In genomic region chr11:120807414-120808150, GRCh38 we compare ENCODE assay signal across 1 cellular context.
TF ChIP-seq lines count a peak whose summit lies in the region.

No MANE protein-coding gene starts in this region.

TF ChIP-seq in HepG2, 621 proteins besides CTCF, POLR2A, EP300 and RAD21 (continued from another document):
- TF ChIP-seq ATF3 (CRISPR knock-in tag; IDR thresholded peaks at IDR 0.05) (peak; percentile 79), NFE2L2 (IDR thresholded peaks at IDR 0.05; ENCODE audit: low read length) (peak; percentile 98), MAFF (IDR thresholded peaks at IDR 0.05; ENCODE audit: low read depth, low read length) (peak; percentile 29; the same call in 1 of the 2 replicates), PCBP1 (IDR thresholded peaks at IDR 0.05; ENCODE audit: borderline replicate concordance, low read depth, low read length) (no peak), SPEN (CRISPR knock-in tag; IDR thresholded peaks at IDR 0.05; ENCODE audit: low read depth) (no peak), PHF20 (CRISPR knock-in tag; IDR thresholded peaks at IDR 0.05) (no peak), ZNF704 (CRISPR knock-in tag; IDR thresholded peaks at IDR 0.05; ENCODE audit: borderline replicate concordance) (no peak), HMGXB4 (CRISPR knock-in tag; IDR thresholded peaks at IDR 0.05; ENCODE audit: borderline replicate concordance in 1 of 2, low read depth in 1 of 2) (no peak), KLF15 (CRISPR knock-in tag; IDR thresholded peaks at IDR 0.05; ENCODE audit: borderline replicate concordance) (no peak), STAT6 (CRISPR knock-in tag; IDR thresholded peaks at IDR 0.05; ENCODE audit: borderline replicate concordance) (no peak), ETV6 (CRISPR knock-in tag; conservative IDR thresholded peaks at IDR 0.05) (no peak), SOX13 (IDR thresholded peaks at IDR 0.05) (no peak), SOX13 (CRISPR knock-in tag; conservative IDR thresholded peaks at IDR 0.05 in 1 of 2, IDR thresholded peaks at IDR 0.05 in 1 of 2) (peak in 1 of 2 experiments; percentile 30; a peak in 1 of 4 replicates), TRIM24 (CRISPR knock-in tag; IDR thresholded peaks at IDR 0.05) (no peak), ZBTB39 (CRISPR knock-in tag; IDR thresholded peaks at IDR 0.05) (0 out of 2 replicates have a peak, but pooled peaks have one; percentile 6), BHLHE40 (IDR thresholded peaks at IDR 0.05; ENCODE audit: low read length) (no peak), ARID5B (CRISPR knock-in tag; IDR thresholded peaks at IDR 0.05) (peak; percentile 43; the same call in 1 of the 2 replicates), SIN3A (IDR thresholded peaks at IDR 0.05; ENCODE audit: borderline replicate concordance, low read depth, low read length) (no peak), KLF16 (CRISPR knock-in tag; IDR thresholded peaks at IDR 0.05) (no peak), SAP130 (CRISPR knock-in tag; IDR thresholded peaks at IDR 0.05; ENCODE audit: low read depth) (0 out of 2 replicates have a peak, but pooled peaks have one; percentile 18), ZNF562 (CRISPR knock-in tag; IDR thresholded peaks at IDR 0.05; ENCODE audit: borderline replicate concordance) (no peak), SYNCRIP (IDR thresholded peaks at IDR 0.05; ENCODE audit: insufficient read depth, low read depth, low read length) (no peak), ZFP36L1 (CRISPR knock-in tag; IDR thresholded peaks at IDR 0.05) (no peak), ZNF598 (CRISPR knock-in tag; IDR thresholded peaks at IDR 0.05; ENCODE audit: borderline replicate concordance) (no peak), ZHX1 (CRISPR knock-in tag; IDR thresholded peaks at IDR 0.05; ENCODE audit: low read depth) (no peak), TFE3 (CRISPR knock-in tag; IDR thresholded peaks at IDR 0.05) (0 out of 2 replicates have a peak, but pooled peaks have one; percentile 23), FOSL1 (CRISPR knock-in tag; IDR thresholded peaks at IDR 0.05; ENCODE audit: borderline replicate concordance) (peak; percentile 74; the same call in 1 of the 2 replicates), HDAC2 (CRISPR knock-in tag; IDR thresholded peaks at IDR 0.05) (peak; percentile 28; the same call in 1 of the 2 replicates), PRMT3 (CRISPR knock-in tag; IDR thresholded peaks at IDR 0.05; ENCODE audit: borderline replicate concordance, low read depth) (no peak), ZNF446 (CRISPR knock-in tag; IDR thresholded peaks at IDR 0.05) (no peak), FOXA3 (CRISPR knock-in tag; IDR thresholded peaks at IDR 0.05) (peak; percentile 45), ZNF414 (CRISPR knock-in tag; IDR thresholded peaks at IDR 0.05) (no peak), MAFK (conservative IDR thresholded peaks at IDR 0.05 in 1 of 2, IDR thresholded peaks at IDR 0.05 in 1 of 2; ENCODE audit: low read length in 2 of 2) (peak; percentile 56 to 69), ONECUT2 (CRISPR knock-in tag; IDR thresholded peaks at IDR 0.05) (no peak), KDM1A (CRISPR knock-in tag; IDR thresholded peaks at IDR 0.05) (no peak), ZC3H13 (CRISPR knock-in tag; IDR thresholded peaks at IDR 0.05) (no peak)
